20 cellular contexts compared by ENCODE assay signal in genomic region chr3:62020706-62021105, GRCh38.
A peak's percentile ranks its signal among the peaks of the same experiment; 100 is the strongest.
DNase-seq lines count a peak whose midpoint lies in the region; ATAC-seq, FAIRE-seq and TF ChIP-seq lines count a peak whose summit lies in the region.
"Had no signal": no experiment of that assay in that cellular context is flagged by ENCODE, and none has a peak within 500 bp of the region (broad histone marks: within the 10 kb centered on the region; RNA-seq: fewer than 3 reads in every experiment).

No MANE protein-coding gene starts in this region.

- H3K79me2 ChIP-seq in endothelial cell of umbilical vein (ENCODE audit: control insufficient read depth, insufficient read depth, low read length): no peaks in the 10 kb centered on the region

- no peaks in the 10 kb centered on the region for H3K27me3 ChIP-seq in endothelial cell of umbilical vein (ENCODE audit: control insufficient read depth in 2 of 2, insufficient read depth in 2 of 2, low read length in 2 of 2)
- H3K27me3 ChIP-seq: BE2C, BLaER1 had no signal

- no peak for TF ChIP-seq POLR2A in endothelial cell of umbilical vein (IDR thresholded peaks at IDR 0.05; ENCODE audit: low read depth, low read length)

- no peaks in the 10 kb centered on the region for H4K20me1 ChIP-seq in endothelial cell of umbilical vein (replicated peaks; ENCODE audit: control insufficient read depth, extremely low read depth, insufficient read depth, low read length)
- H4K20me1 ChIP-seq: BLaER1 had no signal

- H3K27ac Mint-ChIP-seq in WTC11: no peak overlapping the region
- H3K27ac Mint-ChIP-seq: CD14-positive monocyte; CD4-positive, alpha-beta memory T cell; CD4-positive, CD25-positive, alpha-beta regulatory T cell; CD8-positive, alpha-beta memory T cell had no signal

- H3K4me1 ChIP-seq in HEK293 (ENCODE audit: control insufficient read depth, insufficient read depth, low read length) (no peaks in the 10 kb centered on the region), endothelial cell of umbilical vein (ENCODE audit: control insufficient read depth, extremely low read depth, insufficient read depth, low read length) (peaks cover 29% of the 10 kb centered on the region)
- H3K4me1 ChIP-seq: BE2C, BLaER1 had no signal

- POLR2A ChIA-PET in HEK293 (lab: Yijun Ruan, JAX): no interaction called here
- POLR2A ChIA-PET in WTC11 (lab: Charles Lee): interaction anchor here (1.4 kb wide), 1 partner anchor 11 kb away, joined by 4 read pairs; no protein-coding TSS in a partner anchor
- POLR2A ChIA-PET in endothelial cell of umbilical vein (lab: Charles Lee): no interaction called here

- DNase-seq in WTC11 (ENCODE audit: low spot score) (no peak), endothelial cell of umbilical vein (ENCODE audit: low read depth, low spot score) (no peak), D721Med (ENCODE audit: insufficient read length, low spot score) (no peak), NCI-H2196 treated with DMSO at 0.1 percent for 48 hours (lab: John Stamatoyannopoulos, UW; ENCODE audit: unreplicated experiment) (no peak)
- DNase-seq: 8988T; ACHN; BE2C; C1 segment of cervical spinal cord; CD4-positive, alpha-beta memory T cell; CD4-positive, CD25-positive, alpha-beta regulatory T cell; CD8-positive, alpha-beta memory T cell; COR-L47; DMS79 treated with DMSO at 0.1 percent for 48 hours; GF-D8 had no signal

- no peak for ATAC-seq in WTC11

- intact Hi-C loops in endothelial cell of umbilical vein (cut with micrococcal nuclease): loop anchor here (2.0 kb wide), 1 partner anchor 42 kb away; no protein-coding TSS in a partner anchor

- H3K4me3 Mint-ChIP-seq in WTC11: no peak overlapping the region
- H3K4me3 Mint-ChIP-seq: CD14-positive monocyte; CD4-positive, alpha-beta memory T cell; CD4-positive, CD25-positive, alpha-beta regulatory T cell; CD8-positive, alpha-beta memory T cell had no signal

- CTCF ChIA-PET in HEK293 (lab: Yijun Ruan, JAX): no interaction called here
- CTCF ChIA-PET in WTC11 (lab: Charles Lee): no interaction called here
- CTCF ChIA-PET in endothelial cell of umbilical vein (lab: Charles Lee): interaction anchor here (0.8 to 1.2 kb wide), 2 partner anchors 83 to 457 kb away, joined by 3 read pairs; no protein-coding TSS in a partner anchor

- H3K9me1 ChIP-seq in endothelial cell of umbilical vein (replicated peaks; ENCODE audit: control insufficient read depth, extremely low read depth, insufficient read depth, low read length): no peaks in the 10 kb centered on the region

- peaks cover 41% of the 10 kb centered on the region for H3K4me1 Mint-ChIP-seq in WTC11
- H3K4me1 Mint-ChIP-seq: CD14-positive monocyte; CD4-positive, alpha-beta memory T cell; CD4-positive, CD25-positive, alpha-beta regulatory T cell; CD8-positive, alpha-beta memory T cell had no signal

- FAIRE-seq in endothelial cell of umbilical vein (lab: Jason Lieb, UNC) (no peak), D721Med (lab: Jason Lieb, UNC) (no peak)
- FAIRE-seq: A204.1, GM12891, GM19239 had no signal

- no peaks in the 10 kb centered on the region for H3K36me3 ChIP-seq in HEK293 (ENCODE audit: control insufficient read depth in 2 of 2, insufficient read depth in 1 of 2, low read length in 2 of 2)
- H3K36me3 ChIP-seq in endothelial cell of umbilical vein (ENCODE audit: control insufficient read depth in 2 of 2, extremely low read depth in 1 of 2, insufficient read depth in 2 of 2, low read length in 2 of 2): no peaks in the 10 kb centered on the region
- H3K36me3 ChIP-seq: BE2C, BLaER1 had no signal

- no TSS peak for BruUV-seq in endothelial cell of umbilical vein (replicated peaks; lab: Mats Ljungman, UMichigan)

- TF ChIP-seq CTCF in HEK293 (tag by site-specific recombination; IDR thresholded peaks at IDR 0.05): no peak
- TF ChIP-seq CTCF in WTC11 (IDR thresholded peaks at IDR 0.05): no peak
- no peak for TF ChIP-seq CTCF in endothelial cell of umbilical vein (IDR thresholded peaks at IDR 0.05; ENCODE audit: extremely low read depth in 1 of 2, insufficient read depth in 1 of 2, low read depth in 1 of 2, low read length in 2 of 2)
- TF ChIP-seq CTCF in D721Med (IDR thresholded peaks at IDR 0.05; ENCODE audit: insufficient read depth, missing control alignments): no peak

- H3K4me3 ChIP-seq in HEK293 (ENCODE audit: low read depth, low read length) (no peak overlapping the region), endothelial cell of umbilical vein (replicated peaks in 1 of 3; ENCODE audit: insufficient read depth in 1 of 3, low read depth in 1 of 3, low read length in 3 of 3) (no peak overlapping the region)
- H3K4me3 ChIP-seq: BLaER1 had no signal

- H3K4me2 ChIP-seq in endothelial cell of umbilical vein (ENCODE audit: insufficient read depth, low read length): peak overlapping the region; percentile 67
- H3K4me2 ChIP-seq: BLaER1 had no signal

- no peak overlapping the region for H3K27ac ChIP-seq in HEK293 (ENCODE audit: extremely low read depth, low read depth, low read length)
- H3K27ac ChIP-seq in endothelial cell of umbilical vein (ENCODE audit: insufficient read depth, low read depth, low read length): peak overlapping the region; percentile 71
- H3K27ac ChIP-seq: BLaER1 had no signal

- dilution Hi-C loops in endothelial cell of umbilical vein (cut with MboI; ENCODE audit: extremely low pct_ligation_motif_present, low sequenced_read_pairs): no loop called here

- no peaks in the 10 kb centered on the region for H3K27me3 Mint-ChIP-seq in WTC11 (ENCODE audit: low read depth)
- H3K27me3 Mint-ChIP-seq: CD4-positive, alpha-beta memory T cell; CD4-positive, CD25-positive, alpha-beta regulatory T cell had no signal

- H3K9me3 ChIP-seq in HEK293 (ENCODE audit: control insufficient read depth, insufficient read depth, low read depth, low read length): no peaks in the 10 kb centered on the region
- no peaks in the 10 kb centered on the region for H3K9me3 ChIP-seq in endothelial cell of umbilical vein (replicated peaks; ENCODE audit: control insufficient read depth, insufficient read depth, low read length)
- H3K9me3 ChIP-seq: BE2C, BLaER1 had no signal

- H2AFZ ChIP-seq in endothelial cell of umbilical vein (ENCODE audit: low read depth, low read length): no peak overlapping the region

- peaks cover 8% of the 10 kb centered on the region for H3K36me3 Mint-ChIP-seq in WTC11
- H3K36me3 Mint-ChIP-seq: CD14-positive monocyte; CD4-positive, alpha-beta memory T cell; CD4-positive, CD25-positive, alpha-beta regulatory T cell; CD8-positive, alpha-beta memory T cell had no signal

- no peak overlapping the region for H3K9ac ChIP-seq in endothelial cell of umbilical vein (replicated peaks; ENCODE audit: extremely low read depth, insufficient read depth, low read length)
- H3K9ac ChIP-seq: BLaER1 had no signal

- H3K9me3 Mint-ChIP-seq in WTC11: no peaks in the 10 kb centered on the region

TF ChIP-seq in HEK293, 187 proteins besides CTCF, POLR2A, EP300 and RAD21 (continues in another document):
- TF ChIP-seq ZNF548 (tag by site-specific recombination; IDR thresholded peaks at IDR 0.05) (no peak), ZNF394 (tag by site-specific recombination; IDR thresholded peaks at IDR 0.05; ENCODE audit: borderline replicate concordance) (no peak), ZNF211 (tag by site-specific recombination; IDR thresholded peaks at IDR 0.05; ENCODE audit: low read depth) (no peak), ZNF510 (tag by site-specific recombination; IDR thresholded peaks at IDR 0.05; ENCODE audit: insufficient replicate concordance) (no peak)

TF ChIP-seq in WTC11, 78 proteins besides CTCF, POLR2A, EP300 and RAD21:
- TF ChIP-seq STAT6 (CRISPR knock-in tag; conservative IDR thresholded peaks at IDR 0.05; ENCODE audit: low read depth) (no peak), ZNF121 (CRISPR knock-in tag; IDR thresholded peaks at IDR 0.05) (peak; percentile 92)

TF ChIP-seq in endothelial cell of umbilical vein, 7 proteins besides CTCF, POLR2A, EP300 and RAD21:
- TF ChIP-seq MAX (IDR thresholded peaks at IDR 0.05; ENCODE audit: insufficient read depth, insufficient read length): no peak
- TF ChIP-seq GATA2 (IDR thresholded peaks at IDR 0.05; ENCODE audit: insufficient read depth, insufficient read length, low read depth, low read length): no peak
- TF ChIP-seq FOS (IDR thresholded peaks at IDR 0.05; ENCODE audit: borderline replicate concordance, insufficient read depth, low read length): no peak
- no peak for TF ChIP-seq JUN (IDR thresholded peaks at IDR 0.05; ENCODE audit: borderline replicate concordance, insufficient read depth, insufficient read length, low read depth)
- no peak for TF ChIP-seq POLR2AphosphoS5 (IDR thresholded peaks at IDR 0.05; ENCODE audit: insufficient read depth, low read depth, low read length)
- no peak for TF ChIP-seq EZH2 (IDR thresholded peaks at IDR 0.05; ENCODE audit: borderline replicate concordance, low read depth, low read length, severe bottlenecking)
- no peak for TF ChIP-seq MYC (IDR thresholded peaks at IDR 0.05; ENCODE audit: low read depth, low read length)

Comparison
In these comparisons a context has a peak if more than half of its experiments do, and no peak if none do; other contexts are left out.
1. Of the 8 proteins assayed by ChIP-seq in both HEK293 and WTC11: peak only in HEK293: none; only in WTC11: ZNF121; in both: none; in neither: 7.